ENCODE assay signal across 7 cellular contexts in genomic region chr12:121590476-121591143, GRCh38. TPM values are rescaled to one million over a fixed set of nuclear protein-coding genes. Genes with fewer than 3 reads are reported as not detected.
DNase-seq lines count a peak whose midpoint lies in the region; ATAC-seq and TF ChIP-seq lines count a peak whose summit lies in the region.

No MANE protein-coding gene starts in this region.

- H3K4me2 ChIP-seq in Karpas-422 (ENCODE audit: low read depth, low read length, poor library complexity, severe bottlenecking): peak overlapping the region; percentile 20

- H3K9me3 ChIP-seq in Karpas-422 (ENCODE audit: low read length): no peaks in the 10 kb centered on the region
- H3K9me3 ChIP-seq in gastrocnemius medialis: no peaks in the 10 kb centered on the region

- H3K27me3 Mint-ChIP-seq in activated T-cell treated with anti-CD3 and anti-CD28 coated beads, Interleukin-2, amount 50 U/mL, for 24 hours: no peaks in the 10 kb centered on the region

- peak; percentile 43 for ATAC-seq in GM21367 (IDR thresholded peaks at IDR 0.05; ENCODE audit: unreplicated experiment)
- peak; percentile 71 to 81 for ATAC-seq in gastrocnemius medialis

- H3K36me3 Mint-ChIP-seq in activated T-cell treated with anti-CD3 and anti-CD28 coated beads, Interleukin-2, amount 50 U/mL, for 24 hours (ENCODE audit: low read depth): no peaks in the 10 kb centered on the region

- peaks cover 35% of the 10 kb centered on the region for H3K4me1 Mint-ChIP-seq in activated T-cell treated with anti-CD3 and anti-CD28 coated beads, Interleukin-2, amount 50 U/mL, for 24 hours (ENCODE audit: low read depth)

- H3K9ac ChIP-seq in Karpas-422 (ENCODE audit: low read length): no peak overlapping the region

- no peaks in the 10 kb centered on the region for H3K9me3 Mint-ChIP-seq in activated T-cell treated with anti-CD3 and anti-CD28 coated beads, Interleukin-2, amount 50 U/mL, for 24 hours

- intact Hi-C loops in gastrocnemius medialis (cut with DNase I; ENCODE audit: low total_unique reads): no loop called here

- no peaks in the 10 kb centered on the region for H3K79me2 ChIP-seq in Karpas-422 (ENCODE audit: low read length)

- no peak overlapping the region for H3K27ac ChIP-seq in Karpas-422 (ENCODE audit: low read length)
- peak overlapping the region; percentile 76 to 95 (median 90) for H3K27ac ChIP-seq in gastrocnemius medialis

- H4K20me1 ChIP-seq in Karpas-422 (ENCODE audit: insufficient read depth, low read depth, low read length): no peaks in the 10 kb centered on the region

- peak overlapping the region; percentile 97 for H3K27ac Mint-ChIP-seq in activated T-cell treated with anti-CD3 and anti-CD28 coated beads, Interleukin-2, amount 50 U/mL, for 24 hours

- no peak overlapping the region for H3K4me3 ChIP-seq in Karpas-422 (ENCODE audit: low read length)
- H3K4me3 ChIP-seq in fibroblast of the aortic adventitia (ENCODE audit: low read depth, low read length): peak overlapping the region; percentile 36
- H3K4me3 ChIP-seq in gastrocnemius medialis: peak overlapping the region; percentile 58 to 71 (median 66)

- H3K4me1 ChIP-seq in Karpas-422 (ENCODE audit: low read length): peaks cover 10% of the 10 kb centered on the region
- peaks cover 5 to 19% of the 10 kb centered on the region in 2 donors for H3K4me1 ChIP-seq in gastrocnemius medialis

- no peaks in the 10 kb centered on the region for H3K9me2 ChIP-seq in Karpas-422 (replicated peaks; ENCODE audit: insufficient read depth, low read length)

- H3K27me3 ChIP-seq in Karpas-422 (ENCODE audit: low read length) (no peaks in the 10 kb centered on the region), gastrocnemius medialis (no peaks in the 10 kb centered on the region)

- in situ Hi-C loops in gastrocnemius medialis (cut with MboI; ENCODE audit: low sequenced_read_pairs in 4 of 4): no loop called here

- no peak for TF ChIP-seq POLR2A in gastrocnemius medialis (IDR thresholded peaks at IDR 0.05)

- TF ChIP-seq CTCF in fibroblast of the aortic adventitia (IDR thresholded peaks at IDR 0.05; ENCODE audit: insufficient read depth, low read length): no peak
- TF ChIP-seq CTCF in gastrocnemius medialis (IDR thresholded peaks at IDR 0.05 in 4 of 5, conservative IDR thresholded peaks at IDR 0.05 in 1 of 5): no peak

- H3K4me3 Mint-ChIP-seq in activated T-cell treated with anti-CD3 and anti-CD28 coated beads, Interleukin-2, amount 50 U/mL, for 24 hours: peak overlapping the region; percentile 81

- H3K36me3 ChIP-seq in Karpas-422 (ENCODE audit: insufficient read depth, low read length): no peaks in the 10 kb centered on the region
- no peaks in the 10 kb centered on the region for H3K36me3 ChIP-seq in gastrocnemius medialis

- DNase-seq in Karpas-422 (peak; percentile 34), fibroblast of the aortic adventitia (ENCODE audit: low read depth) (peak; percentile 71), gastrocnemius medialis (no peak), COLO829 (ENCODE audit: low spot score) (no peak), NCI-H187 treated with DMSO at 0.1 percent for 48 hours (lab: John Stamatoyannopoulos, UW) (no peak)
- peak; percentile 69 for DNase-seq in activated T-cell treated with anti-CD3 and anti-CD28 coated beads, Interleukin-2, amount 50 U/mL, for 24 hours

- no peak overlapping the region for H2AFZ ChIP-seq in Karpas-422 (ENCODE audit: low read length)

RNA-seq across cellular contexts. Expression of gene KDM2B, which starts 9.8 kb away (rescaled TPM):
- total RNA-seq in Karpas-422 (2014; rRNA removed; shearing (Covaris generic); ENCODE audit: low replicate concordance): 39.1 and 102 TPM in 2 replicates
- total RNA-seq in fibroblast of the aortic adventitia (ENCODE audit: low replicate concordance) (26.8 and 29.8 TPM in 2 replicates), gastrocnemius medialis (1 to 10 TPM; 4.8 to 9.4 (median 8.3) TPM)

RNA-seq across cellular contexts. Expression of gene ORAI1, which starts 35.7 kb away (rescaled TPM):
- 17.6 and 20.3 TPM in 2 replicates for total RNA-seq in Karpas-422 (2014; rRNA removed; shearing (Covaris generic); ENCODE audit: low replicate concordance)
- 1.1 and 13.4 TPM in 2 replicates for total RNA-seq in fibroblast of the aortic adventitia (ENCODE audit: low replicate concordance)
- 10 to 100 TPM in 3 of 4 donors, 1 to 10 TPM in 1; 9.9 to 29.0 (median 16.4) TPM for total RNA-seq in gastrocnemius medialis

Comparison
In these comparisons a context has a peak if more than half of its experiments do, and no peak if none do; other contexts are left out.
1. DNase-seq: peak in Karpas-422 (single experiment), activated T-cell treated with anti-CD3 and anti-CD28 coated beads, Interleukin-2, amount 50 U/mL, for 24 hours (single experiment) and fibroblast of the aortic adventitia (single experiment); none in gastrocnemius medialis (0 of 2), COLO829 (single experiment) and NCI-H187 treated with DMSO at 0.1 percent for 48 hours (single experiment).